1 cellular context compared by ENCODE assay signal in genomic region chr3:11120091-11120845, GRCh38.
TF ChIP-seq lines count a peak whose summit lies in the region.

No MANE protein-coding gene starts in this region.

TF ChIP-seq in HepG2, 621 proteins besides CTCF, POLR2A, EP300 and RAD21:
- TF ChIP-seq ZSCAN20 (CRISPR knock-in tag; IDR thresholded peaks at IDR 0.05; ENCODE audit: borderline replicate concordance) (no peak), MTF2 (CRISPR knock-in tag; IDR thresholded peaks at IDR 0.05; ENCODE audit: borderline replicate concordance) (no peak), ZMYM4 (CRISPR knock-in tag; IDR thresholded peaks at IDR 0.05) (no peak), ZNF510 (CRISPR knock-in tag; IDR thresholded peaks at IDR 0.05; ENCODE audit: low read depth) (no peak), HNRNPH1 (optimal IDR thresholded peaks at IDR 0.05; ENCODE audit: low read depth, low read length) (no peak), MIXL1 (CRISPR knock-in tag; IDR thresholded peaks at IDR 0.05) (no peak)
TF ChIP-seq in HepG2: peak in this region for 0.
